20 cellular contexts compared by ENCODE assay signal in the genomic region with DNA sequence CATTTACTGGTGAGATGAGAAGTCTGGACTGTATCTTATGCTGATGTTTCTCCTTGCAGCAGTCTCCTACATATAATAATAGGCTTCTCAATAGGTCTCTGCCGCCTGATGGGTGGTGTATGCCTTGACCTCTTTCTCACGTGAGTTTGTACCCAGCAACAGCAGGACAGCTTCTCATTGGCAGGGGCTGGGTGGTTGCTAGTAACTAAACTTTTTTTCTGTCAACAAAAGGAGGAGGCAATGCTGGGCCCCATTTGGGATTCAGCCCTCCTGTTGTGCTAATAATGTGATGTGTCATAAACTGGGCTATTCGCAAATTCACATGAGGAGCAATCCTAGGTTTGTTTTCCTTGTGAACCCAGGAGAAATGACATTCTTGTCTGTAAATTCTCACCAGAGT.
DNase-seq lines count a peak whose midpoint lies in the region; ATAC-seq, FAIRE-seq and TF ChIP-seq lines count a peak whose summit lies in the region.
"Had no signal": no experiment of that assay in that cellular context is flagged by ENCODE, and none has a peak within 500 bp of the region (broad histone marks: within the 10 kb centered on the region; RNA-seq: fewer than 3 reads in every experiment).

No MANE protein-coding gene starts in this region.

- no peak overlapping the region for H3K4me3 ChIP-seq in H7 (ENCODE audit: insufficient read depth, low read depth, low read length)
- H3K4me3 ChIP-seq in H1 (ENCODE audit: extremely low read depth in 1 of 4, insufficient read depth in 2 of 4, low read depth in 3 of 4, low read length in 4 of 4), result no peak overlapping the region
- H3K4me3 ChIP-seq in keratinocyte (ENCODE audit: control insufficient read depth in 2 of 3, extremely low read depth in 1 of 3, insufficient read depth in 2 of 3, low read depth in 1 of 3, low read length in 3 of 3), result no peak overlapping the region
- H3K4me3 ChIP-seq in skin epidermis, result no peak overlapping the region
- no peak overlapping the region for H3K4me3 ChIP-seq in coronary artery

- no peak overlapping the region for H3K9ac ChIP-seq in H1 (replicated peaks in 1 of 4; ENCODE audit: extremely low read depth in 1 of 4, low read depth in 3 of 4, low read length in 3 of 4)
- H3K9ac ChIP-seq in keratinocyte (ENCODE audit: control insufficient read depth, extremely low read depth, insufficient read depth, low read length), result no peak overlapping the region

- H3K79me1 ChIP-seq in H1 (ENCODE audit: low read depth, low read length), result no peaks in the 10 kb centered on the region

- H3K27me3 ChIP-seq in H7 (ENCODE audit: control insufficient read depth, insufficient read depth, low read length) (no peaks in the 10 kb centered on the region), H1 (replicated peaks in 1 of 4; ENCODE audit: control insufficient read depth in 3 of 4, extremely low read depth in 1 of 4, insufficient read depth in 3 of 4, low read length in 3 of 4) (no peaks in the 10 kb centered on the region), keratinocyte (ENCODE audit: control insufficient read depth, extremely low read depth, insufficient read depth, low read length) (no peaks in the 10 kb centered on the region)
- H3K27me3 ChIP-seq: BE2C had no signal

- no peak for TF ChIP-seq RAD21 in H1 (IDR thresholded peaks at IDR 0.05 in 1 of 2, conservative IDR thresholded peaks at IDR 0.05 in 1 of 2; ENCODE audit: low read depth in 2 of 2, low read length in 2 of 2)

- H2AFZ ChIP-seq in H1 (ENCODE audit: low read length) (no peak overlapping the region), keratinocyte (ENCODE audit: control insufficient read depth, low read length) (peak overlapping the region; percentile 54)

- no peak for ATAC-seq in left cardiac atrium
- no peak for ATAC-seq in HG03342 (IDR thresholded peaks at IDR 0.05; ENCODE audit: unreplicated experiment)
- ATAC-seq in GM21360 (IDR thresholded peaks at IDR 0.05; ENCODE audit: unreplicated experiment), result no peak
- ATAC-seq: HCT116 had no signal

- no peak overlapping the region for H3K23ac ChIP-seq in H1 (ENCODE audit: insufficient read length)

- no peak for TF ChIP-seq CTCF in H1 (IDR thresholded peaks at IDR 0.05; ENCODE audit: control extremely low read depth in 1 of 3, insufficient read depth in 1 of 3, low read depth in 1 of 3, low read length in 3 of 3)
- no peak for TF ChIP-seq CTCF in keratinocyte (optimal IDR thresholded peaks at IDR 0.05 in 1 of 3, IDR thresholded peaks at IDR 0.05 in 1 of 3, conservative IDR thresholded peaks at IDR 0.05 in 1 of 3; ENCODE audit: extremely low read depth in 1 of 3, insufficient read depth in 2 of 3, low read length in 3 of 3)
- TF ChIP-seq CTCF in coronary artery (IDR thresholded peaks at IDR 0.05), result no peak

- H2BK12ac ChIP-seq in H1 (ENCODE audit: low read depth, low read length), result no peak overlapping the region

- H2BK15ac ChIP-seq in H1 (ENCODE audit: low read length), result no peak overlapping the region

- H3K4me2 ChIP-seq in H1 (ENCODE audit: insufficient read depth in 1 of 2, low read depth in 2 of 2, low read length in 2 of 2), result no peak overlapping the region
- peak overlapping the region; percentile 57 for H3K4me2 ChIP-seq in keratinocyte (ENCODE audit: control insufficient read depth, extremely low read depth, insufficient read depth, low read depth, low read length)

- no peak overlapping the region for H4K5ac ChIP-seq in H1 (ENCODE audit: insufficient read length, low read depth, low read length)

- H3K56ac ChIP-seq in H1 (replicated peaks; ENCODE audit: insufficient read length, low read depth, low read length), result no peak overlapping the region

- no peak overlapping the region for H2BK20ac ChIP-seq in H1 (ENCODE audit: low read length)

- H3K4me1 ChIP-seq in H1 (replicated peaks in 1 of 4; ENCODE audit: control insufficient read depth in 3 of 4, insufficient read depth in 4 of 4, low read length in 3 of 4) (peaks cover 0 to 3% (median 0%) of the 10 kb centered on the region in 4 experiments; a peak in 1 of 7 replicates), keratinocyte (ENCODE audit: control insufficient read depth, extremely low read depth, insufficient read depth, low read length) (peaks cover 22% of the 10 kb centered on the region)
- H3K4me1 ChIP-seq: BE2C had no signal

- peak; percentile 3 for DNase-seq in H7
- no peak for DNase-seq in H1 (ENCODE audit: low read depth in 1 of 2, low spot score in 2 of 2)
- no peak for DNase-seq in keratinocyte (ENCODE audit: low read depth, low spot score)
- DNase-seq in left cardiac atrium, result no peak
- DNase-seq in coronary artery (ENCODE audit: low spot score), result no peak
- DNase-seq: BE2C; CD4-positive, alpha-beta memory T cell; COR-L47; DMS153; DMS79 treated with DMSO at 0.1 percent for 48 hours; EL had no signal

- H4K8ac ChIP-seq in H1 (ENCODE audit: extremely low read depth, insufficient read depth, low read length), result no peak overlapping the region

- H3K27ac ChIP-seq in H1 (ENCODE audit: low read depth, low read length), result no peak overlapping the region
- H3K27ac ChIP-seq in keratinocyte (ENCODE audit: control insufficient read depth, insufficient read depth, low read length), result no peak overlapping the region
- peak overlapping the region in 15 of 21 experiments; percentile 8 to 77 (median 42) for H3K27ac ChIP-seq in skin epidermis
- H3K27ac ChIP-seq in coronary artery, result no peak overlapping the region
- H3K27ac ChIP-seq: C4-2B had no signal

- H4K20me1 ChIP-seq in H1 (replicated peaks in 1 of 2; ENCODE audit: control insufficient read depth in 1 of 2, insufficient read depth in 2 of 2, low read length in 2 of 2), result no peaks in the 10 kb centered on the region
- H4K20me1 ChIP-seq in keratinocyte (ENCODE audit: control insufficient read depth, extremely low read depth, insufficient read depth, low read length), result no peaks in the 10 kb centered on the region

- dilution Hi-C loops in keratinocyte (cut with MboI; ENCODE audit: extremely low pct_ligation_motif_present, low sequenced_read_pairs), result no loop called here

- 80% methylated on average over 3 of the region's 3 CpGs; no CpG with 5 or more reads in 1 of the 2 experiments for WGBS in H1 (ENCODE audit: extremely low coverage in 1 of 2, insufficient coverage in 1 of 2, insufficient read length in 1 of 2, insufficient replicate concordance in 2 of 2, low coverage in 1 of 2, low lambda C conversion rate in 2 of 2, missing lambda C conversion rate in 1 of 2), 2 experiments

- H2BK5ac ChIP-seq in H1 (ENCODE audit: low read depth, low read length), result no peak overlapping the region

- no peaks in the 10 kb centered on the region for H3K9me1 ChIP-seq in keratinocyte (ENCODE audit: control insufficient read depth, extremely low read depth, insufficient read depth, low read length)

- H3K36me3 ChIP-seq in H7 (replicated peaks; ENCODE audit: control insufficient read depth, insufficient read depth, low read length) (no peaks in the 10 kb centered on the region), H1 (ENCODE audit: control insufficient read depth in 2 of 4, insufficient read depth in 4 of 4, low read length in 3 of 4) (no peaks in the 10 kb centered on the region), keratinocyte (ENCODE audit: control insufficient read depth in 2 of 2, extremely low read depth in 1 of 2, insufficient read depth in 2 of 2, low read length in 2 of 2) (no peaks in the 10 kb centered on the region)
- H3K36me3 ChIP-seq: BE2C had no signal

- FAIRE-seq in H1 (lab: Jason Lieb, UNC) (no peak), keratinocyte (lab: Jason Lieb, UNC) (peak; percentile 64)
- FAIRE-seq: A204.1, D721Med, G401.6, GM12891 had no signal

- H2BK120ac ChIP-seq in H1 (replicated peaks; ENCODE audit: low read depth, low read length), result no peak overlapping the region

- H3K9me3 ChIP-seq in H1 (ENCODE audit: insufficient read depth in 2 of 2, low read depth in 1 of 2, low read length in 1 of 2) (no peaks in the 10 kb centered on the region), keratinocyte (ENCODE audit: control insufficient read depth, low read depth, low read length) (no peaks in the 10 kb centered on the region)
- H3K9me3 ChIP-seq: BE2C had no signal

- TF ChIP-seq POLR2A in H1 (IDR thresholded peaks at IDR 0.05; ENCODE audit: control extremely low read depth in 1 of 2, low read depth in 2 of 2, low read length in 2 of 2), result no peak

- H3K79me2 ChIP-seq in H1 (ENCODE audit: control insufficient read depth in 1 of 2, insufficient read depth in 2 of 2, low read length in 2 of 2) (no peaks in the 10 kb centered on the region), keratinocyte (ENCODE audit: control insufficient read depth, insufficient read depth, low read length) (no peaks in the 10 kb centered on the region)

- H3K14ac ChIP-seq in H1 (ENCODE audit: insufficient read length), result no peak overlapping the region

- POLR2A ChIA-PET in H1 (lab: Charles Lee; ENCODE audit: partially characterized antibody), result no interaction called here

- H2AK5ac ChIP-seq in H1 (ENCODE audit: low read depth, low read length), result no peak overlapping the region

- CTCF ChIA-PET in H1 (lab: Charles Lee; ENCODE audit: partially characterized antibody), result no interaction called here

- intact Hi-C loops in left cardiac atrium (cut with DNase I), result no loop called here

- H3K23me2 ChIP-seq in H1 (ENCODE audit: low read depth, low read length), result no peaks in the 10 kb centered on the region

- H3K18ac ChIP-seq in H1 (ENCODE audit: extremely low read depth, low read length), result no peak overlapping the region

- TF ChIP-seq EP300 in H1 (IDR thresholded peaks at IDR 0.05; ENCODE audit: borderline replicate concordance in 1 of 2, low read depth in 2 of 2, low read length in 2 of 2), result no peak

- H3K4ac ChIP-seq in H1 (replicated peaks; ENCODE audit: insufficient read length, low read depth, low read length), result no peak overlapping the region

- no peak overlapping the region for H4K91ac ChIP-seq in H1 (replicated peaks; ENCODE audit: insufficient read length, low read length)

TF ChIP-seq in H1, 55 proteins besides CTCF, POLR2A, EP300 and RAD21:
- TF ChIP-seq MAX (IDR thresholded peaks at IDR 0.05) (no peak), SIRT6 (IDR thresholded peaks at IDR 0.05; ENCODE audit: low read length) (no peak), RFX5 (IDR thresholded peaks at IDR 0.05; ENCODE audit: borderline replicate concordance, low read depth, low read length) (peak; percentile 65; the same call in 1 of the 2 replicates), NRF1 (IDR thresholded peaks at IDR 0.05; ENCODE audit: low read depth, low read length) (no peak), POU5F1 (IDR thresholded peaks at IDR 0.05; ENCODE audit: low read depth, low read length) (no peak)

Comparison
In these comparisons a context has a peak if more than half of its experiments do, and no peak if none do; other contexts are left out.
1. H3K27ac ChIP-seq: peak in skin epidermis (15 of 21); none in H1 (single experiment), keratinocyte (single experiment) and coronary artery (0 of 2).